25 cellular contexts compared by ENCODE assay signal in the genomic region with DNA sequence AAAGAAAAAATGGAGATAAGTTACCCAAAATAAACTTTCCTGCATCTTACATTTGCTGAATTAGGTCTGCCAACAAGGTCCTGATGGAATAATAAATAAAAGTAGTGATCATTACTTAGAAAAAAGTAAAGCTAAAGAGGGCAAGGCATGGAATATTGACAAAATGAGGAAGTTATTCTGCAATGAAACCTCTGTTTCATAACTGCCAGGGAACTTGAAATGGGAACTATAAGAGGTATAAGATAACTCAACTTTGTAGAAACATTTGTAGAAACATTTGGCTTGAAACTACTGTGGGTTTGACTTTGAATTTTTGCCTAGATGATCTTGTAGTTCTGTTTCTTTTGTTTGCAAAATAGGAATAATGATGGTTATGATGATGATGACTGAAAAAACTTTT.
"Had no signal": no experiment of that assay in that cellular context is flagged by ENCODE, and none has a peak within 500 bp of the region (broad histone marks: within the 10 kb centered on the region; RNA-seq: fewer than 3 reads in every experiment).

No MANE protein-coding gene starts in this region.

- H3K4me1 ChIP-seq: pancreas, prostate gland, sigmoid colon had no signal

- FAIRE-seq: endothelial cell of umbilical vein, kidney, pancreas, small intestine, urothelium cell line had no signal

- ATAC-seq: activated naive CD8-positive, alpha-beta T cell treated with anti-CD3 and anti-CD28 coated beads, Interleukin-2, amount 50 U/mL, for 24 hours; activated T-cell treated with anti-CD3 and anti-CD28 coated beads, Interleukin-2, amount 50 U/mL, for 4 hours; naive thymus-derived CD4-positive, alpha-beta T cell; pancreas; stimulated activated effector memory CD8-positive, alpha-beta T cell treated with anti-CD3 and anti-CD28 coated beads, Interleukin-12 subunit alpha, Interleukin-12 subunit beta, amount 100 ng/mL, for 72 hours had no signal

- DNase-seq: activated CD4-positive, alpha-beta memory T cell treated with anti-CD3 and anti-CD28 coated beads, Interleukin-2, amount 10 ng/mL, durations not matched to agents 7 days and 5 days; activated CD4-positive, alpha-beta T cell treated with anti-CD3 and anti-CD28 coated beads, Interleukin-2, amount 10 ng/mL, durations not matched to agents 7 days and 5 days; activated CD4-positive, CD25-positive, alpha-beta regulatory T cell treated with anti-CD3 and anti-CD28 coated beads, Interleukin-2, amount 50 U/mL, for 72 hours; activated naive CD8-positive, alpha-beta T cell treated with anti-CD3 and anti-CD28 coated beads, Interleukin-2, amount 50 U/mL, for 24 hours; activated T-cell treated with anti-CD3 and anti-CD28 coated beads, Interleukin-2, amount 50 U/mL, for 4 hours; amygdala; caudate nucleus; head of caudate nucleus; hippocampal formation; immature natural killer cell; kidney; midbrain; naive thymus-derived CD4-positive, alpha-beta T cell; nucleus accumbens; pancreas; retina; sigmoid colon; small intestine; stimulated activated CD4-positive, alpha-beta T cell treated with anti-CD3 and anti-CD28 coated beads, Interleukin-4, amount 100 ng/mL, for 24 hours; trophoblast cell had no signal

- H3K4me3 ChIP-seq: pancreas, prostate gland, sigmoid colon, thoracic aorta had no signal

- H3K36me3 ChIP-seq: pancreas, prostate gland, sigmoid colon, thoracic aorta had no signal

- H3K27me3 ChIP-seq: pancreas, sigmoid colon had no signal

- H3K27ac ChIP-seq: pancreas, prostate gland, sigmoid colon, thoracic aorta had no signal

- H3K9me3 ChIP-seq: pancreas, prostate gland, sigmoid colon, thoracic aorta had no signal
